Comparison of ENCODE assay signal across 8 cellular contexts in genomic region chr3:13176445-13176844, GRCh38.
"Had no signal": no experiment of that assay in that cellular context is flagged by ENCODE, and none has a peak within 500 bp of the region (broad histone marks: within the 10 kb centered on the region; RNA-seq: fewer than 3 reads in every experiment).

No MANE protein-coding gene starts in this region.

- H3K9ac ChIP-seq: GM23248 had no signal

- H3K4me3 Mint-ChIP-seq: H9 had no signal

- H3K36me3 Mint-ChIP-seq: IgD-negative memory B cell had no signal

- H3K27ac Mint-ChIP-seq: H9, IgD-negative memory B cell had no signal

- H3K27ac ChIP-seq: GM23248, HL-60 had no signal

- FAIRE-seq: H54, HepG2 had no signal

- DNase-seq: GM23248, GOT3, H9, HCEC 1CT had no signal

- H3K4me3 ChIP-seq: GM23248 had no signal
